Comparison of ENCODE assay signal across 1 cellular context in the genomic region with DNA sequence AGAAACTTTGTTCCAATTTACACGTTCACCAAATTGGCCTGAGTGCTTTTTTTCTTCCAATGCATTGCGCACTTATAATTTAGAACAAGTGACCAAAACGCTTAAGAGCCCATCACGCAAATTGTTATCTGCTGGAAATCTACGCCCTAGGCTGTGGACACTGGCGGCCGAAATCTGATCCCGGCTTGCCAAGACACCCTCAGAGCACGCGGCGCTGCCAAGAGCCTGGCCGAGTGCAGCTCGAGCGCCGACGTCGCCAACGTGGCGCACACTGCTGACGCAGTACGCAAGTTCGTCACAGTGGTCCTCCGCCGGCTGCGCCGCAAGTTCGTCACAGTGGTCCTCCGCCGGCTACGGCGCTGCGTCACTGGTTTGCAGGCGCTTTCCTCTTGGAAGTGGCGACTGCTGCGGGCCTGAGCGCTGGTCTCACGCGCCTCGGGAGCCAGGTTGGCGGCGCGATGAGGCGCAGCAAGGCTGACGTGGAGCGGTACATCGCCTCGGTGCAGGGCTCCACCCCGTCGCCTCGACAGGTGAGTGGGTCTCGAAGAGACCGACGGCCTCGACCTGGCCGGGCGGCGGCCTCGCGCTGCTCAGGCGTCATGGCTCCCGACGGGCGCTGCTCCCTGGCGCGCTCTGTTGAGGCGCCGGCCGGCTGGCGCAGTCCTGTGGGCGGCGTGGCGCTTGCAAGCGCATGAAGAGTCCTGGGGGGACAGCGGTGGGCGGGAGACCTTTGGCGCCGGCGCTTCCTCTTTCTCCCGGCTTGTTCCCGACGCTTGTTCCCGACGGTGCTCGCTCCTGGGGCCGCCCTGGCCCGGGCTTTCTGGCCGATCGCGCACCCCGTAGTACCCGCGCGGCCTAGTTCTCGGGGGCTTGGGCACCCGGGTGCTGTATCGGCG.
TF ChIP-seq lines count a peak whose summit lies in the region.

RANBP2 (plus strand) TSS at position 334 of the 896 bp plus-strand sequence; CDS start at position 459, 125 bp downstream.

TF ChIP-seq in HEK293, 187 proteins besides CTCF, POLR2A, EP300 and RAD21 (continued from another document and continues in another):
- TF ChIP-seq ZNF211 (tag by site-specific recombination; IDR thresholded peaks at IDR 0.05; ENCODE audit: low read depth) (no peak), SP2 (tag by site-specific recombination; IDR thresholded peaks at IDR 0.05) (peak; percentile 45; the same call in 1 of the 2 replicates), ZSCAN5A (tag by site-specific recombination; IDR thresholded peaks at IDR 0.05) (0 out of 2 replicates have a peak, but pooled peaks have one; percentile 25), ZNF843 (tag by site-specific recombination; IDR thresholded peaks at IDR 0.05) (peak; percentile 73), ZBTB44 (tag by site-specific recombination; IDR thresholded peaks at IDR 0.05) (peak; percentile 72; the same call in 1 of the 2 replicates), ZNF394 (tag by site-specific recombination; IDR thresholded peaks at IDR 0.05; ENCODE audit: borderline replicate concordance) (peak; percentile 44; the same call in 1 of the 2 replicates), SP3 (tag by site-specific recombination; IDR thresholded peaks at IDR 0.05) (peak; percentile 50; the same call in 1 of the 2 replicates), ZNF423 (tag by site-specific recombination; IDR thresholded peaks at IDR 0.05) (no peak), ZXDB (tag by site-specific recombination; IDR thresholded peaks at IDR 0.05) (peak; percentile 87), ZBTB21 (tag by site-specific recombination; IDR thresholded peaks at IDR 0.05) (peak; percentile 100), FEZF1 (tag by site-specific recombination; IDR thresholded peaks at IDR 0.05) (peak; percentile 58; the same call in 1 of the 2 replicates), WT1 (tag by site-specific recombination; IDR thresholded peaks at IDR 0.05) (0 out of 2 replicates have a peak, but pooled peaks have one; percentile 15), ZBTB20 (tag by site-specific recombination; IDR thresholded peaks at IDR 0.05) (peak; percentile 97), ZNF529 (tag by site-specific recombination; IDR thresholded peaks at IDR 0.05; ENCODE audit: insufficient replicate concordance) (no peak), ZNF654 (tag by site-specific recombination; IDR thresholded peaks at IDR 0.05; ENCODE audit: low read depth) (no peak), MEIS1 (CRISPR knock-in tag; IDR thresholded peaks at IDR 0.05; ENCODE audit: borderline replicate concordance) (no peak), ZNF76 (tag by site-specific recombination; IDR thresholded peaks at IDR 0.05; ENCODE audit: borderline replicate concordance, low read depth) (peak; percentile 69; the same call in 1 of the 2 replicates), KLF8 (tag by site-specific recombination; IDR thresholded peaks at IDR 0.05) (peak; percentile 44; the same call in 1 of the 2 replicates), ZBTB8A (tag by site-specific recombination; IDR thresholded peaks at IDR 0.05) (peak; percentile 90), ZBTB17 (tag by site-specific recombination; IDR thresholded peaks at IDR 0.05) (peak; percentile 97), ZNF677 (tag by site-specific recombination; IDR thresholded peaks at IDR 0.05) (0 out of 2 replicates have a peak, but pooled peaks have one; percentile 37), ZNF521 (tag by site-specific recombination; IDR thresholded peaks at IDR 0.05) (no peak), ZNF2 (tag by site-specific recombination; IDR thresholded peaks at IDR 0.05) (peak; percentile 65; the same call in 1 of the 2 replicates), ZNF362 (tag by site-specific recombination; IDR thresholded peaks at IDR 0.05) (no peak), ZNF26 (tag by site-specific recombination; IDR thresholded peaks at IDR 0.05) (no peak), ZNF169 (tag by site-specific recombination; IDR thresholded peaks at IDR 0.05) (no peak), ZEB2 (tag by site-specific recombination; IDR thresholded peaks at IDR 0.05) (peak; percentile 85), ZNF324 (tag by site-specific recombination; IDR thresholded peaks at IDR 0.05) (peak; percentile 59; the same call in 1 of the 2 replicates), ZSCAN30 (tag by site-specific recombination; IDR thresholded peaks at IDR 0.05) (0 out of 2 replicates have a peak, but pooled peaks have one; percentile 11), HOXC10 (CRISPR knock-in tag; IDR thresholded peaks at IDR 0.05) (no peak), ATF2 (tag by site-specific recombination; IDR thresholded peaks at IDR 0.05; ENCODE audit: low read depth) (peak; percentile 50; the same call in 1 of the 2 replicates), ZNF837 (tag by site-specific recombination; IDR thresholded peaks at IDR 0.05) (no peak), OSR2 (tag by site-specific recombination; IDR thresholded peaks at IDR 0.05) (no peak), ZSCAN16 (tag by site-specific recombination; IDR thresholded peaks at IDR 0.05) (no peak), ZNF24 (tag by site-specific recombination; IDR thresholded peaks at IDR 0.05) (0 out of 2 replicates have a peak, but pooled peaks have one; percentile 78)
- TF ChIP-seq, protein P1, sequence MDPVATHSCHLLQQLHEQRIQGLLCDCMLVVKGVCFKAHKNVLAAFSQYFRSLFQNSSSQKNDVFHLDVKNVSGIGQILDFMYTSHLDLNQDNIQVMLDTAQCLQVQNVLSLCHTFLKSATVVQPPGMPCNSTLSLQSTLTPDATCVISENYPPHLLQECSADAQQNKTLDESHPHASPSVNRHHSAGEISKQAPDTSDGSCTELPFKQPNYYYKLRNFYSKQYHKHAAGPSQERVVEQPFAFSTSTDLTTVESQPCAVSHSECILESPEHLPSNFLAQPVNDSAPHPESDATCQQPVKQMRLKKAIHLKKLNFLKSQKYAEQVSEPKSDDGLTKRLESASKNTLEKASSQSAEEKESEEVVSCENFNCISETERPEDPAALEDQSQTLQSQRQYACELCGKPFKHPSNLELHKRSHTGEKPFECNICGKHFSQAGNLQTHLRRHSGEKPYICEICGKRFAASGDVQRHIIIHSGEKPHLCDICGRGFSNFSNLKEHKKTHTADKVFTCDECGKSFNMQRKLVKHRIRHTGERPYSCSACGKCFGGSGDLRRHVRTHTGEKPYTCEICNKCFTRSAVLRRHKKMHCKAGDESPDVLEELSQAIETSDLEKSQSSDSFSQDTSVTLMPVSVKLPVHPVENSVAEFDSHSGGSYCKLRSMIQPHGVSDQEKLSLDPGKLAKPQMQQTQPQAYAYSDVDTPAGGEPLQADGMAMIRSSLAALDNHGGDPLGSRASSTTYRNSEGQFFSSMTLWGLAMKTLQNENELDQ (tag by site-specific recombination; IDR thresholded peaks at IDR 0.05; ENCODE audit: low read depth), result no peak
- TF ChIP-seq, protein P2, sequence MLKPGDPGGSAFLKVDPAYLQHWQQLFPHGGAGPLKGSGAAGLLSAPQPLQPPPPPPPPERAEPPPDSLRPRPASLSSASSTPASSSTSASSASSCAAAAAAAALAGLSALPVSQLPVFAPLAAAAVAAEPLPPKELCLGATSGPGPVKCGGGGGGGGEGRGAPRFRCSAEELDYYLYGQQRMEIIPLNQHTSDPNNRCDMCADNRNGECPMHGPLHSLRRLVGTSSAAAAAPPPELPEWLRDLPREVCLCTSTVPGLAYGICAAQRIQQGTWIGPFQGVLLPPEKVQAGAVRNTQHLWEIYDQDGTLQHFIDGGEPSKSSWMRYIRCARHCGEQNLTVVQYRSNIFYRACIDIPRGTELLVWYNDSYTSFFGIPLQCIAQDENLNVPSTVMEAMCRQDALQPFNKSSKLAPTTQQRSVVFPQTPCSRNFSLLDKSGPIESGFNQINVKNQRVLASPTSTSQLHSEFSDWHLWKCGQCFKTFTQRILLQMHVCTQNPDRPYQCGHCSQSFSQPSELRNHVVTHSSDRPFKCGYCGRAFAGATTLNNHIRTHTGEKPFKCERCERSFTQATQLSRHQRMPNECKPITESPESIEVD (tag by site-specific recombination; IDR thresholded peaks at IDR 0.05), result no peak
- TF ChIP-seq, protein P3, sequence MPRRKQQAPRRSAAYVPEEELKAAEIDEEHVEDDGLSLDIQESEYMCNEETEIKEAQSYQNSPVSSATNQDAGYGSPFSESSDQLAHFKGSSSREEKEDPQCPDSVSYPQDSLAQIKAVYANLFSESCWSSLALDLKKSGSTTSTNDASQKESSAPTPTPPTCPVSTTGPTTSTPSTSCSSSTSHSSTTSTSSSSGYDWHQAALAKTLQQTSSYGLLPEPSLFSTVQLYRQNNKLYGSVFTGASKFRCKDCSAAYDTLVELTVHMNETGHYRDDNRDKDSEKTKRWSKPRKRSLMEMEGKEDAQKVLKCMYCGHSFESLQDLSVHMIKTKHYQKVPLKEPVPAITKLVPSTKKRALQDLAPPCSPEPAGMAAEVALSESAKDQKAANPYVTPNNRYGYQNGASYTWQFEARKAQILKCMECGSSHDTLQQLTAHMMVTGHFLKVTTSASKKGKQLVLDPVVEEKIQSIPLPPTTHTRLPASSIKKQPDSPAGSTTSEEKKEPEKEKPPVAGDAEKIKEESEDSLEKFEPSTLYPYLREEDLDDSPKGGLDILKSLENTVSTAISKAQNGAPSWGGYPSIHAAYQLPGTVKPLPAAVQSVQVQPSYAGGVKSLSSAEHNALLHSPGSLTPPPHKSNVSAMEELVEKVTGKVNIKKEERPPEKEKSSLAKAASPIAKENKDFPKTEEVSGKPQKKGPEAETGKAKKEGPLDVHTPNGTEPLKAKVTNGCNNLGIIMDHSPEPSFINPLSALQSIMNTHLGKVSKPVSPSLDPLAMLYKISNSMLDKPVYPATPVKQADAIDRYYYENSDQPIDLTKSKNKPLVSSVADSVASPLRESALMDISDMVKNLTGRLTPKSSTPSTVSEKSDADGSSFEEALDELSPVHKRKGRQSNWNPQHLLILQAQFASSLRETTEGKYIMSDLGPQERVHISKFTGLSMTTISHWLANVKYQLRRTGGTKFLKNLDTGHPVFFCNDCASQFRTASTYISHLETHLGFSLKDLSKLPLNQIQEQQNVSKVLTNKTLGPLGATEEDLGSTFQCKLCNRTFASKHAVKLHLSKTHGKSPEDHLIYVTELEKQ (tag by site-specific recombination; IDR thresholded peaks at IDR 0.05; ENCODE audit: borderline replicate concordance), result no peak
- TF ChIP-seq, protein P4, sequence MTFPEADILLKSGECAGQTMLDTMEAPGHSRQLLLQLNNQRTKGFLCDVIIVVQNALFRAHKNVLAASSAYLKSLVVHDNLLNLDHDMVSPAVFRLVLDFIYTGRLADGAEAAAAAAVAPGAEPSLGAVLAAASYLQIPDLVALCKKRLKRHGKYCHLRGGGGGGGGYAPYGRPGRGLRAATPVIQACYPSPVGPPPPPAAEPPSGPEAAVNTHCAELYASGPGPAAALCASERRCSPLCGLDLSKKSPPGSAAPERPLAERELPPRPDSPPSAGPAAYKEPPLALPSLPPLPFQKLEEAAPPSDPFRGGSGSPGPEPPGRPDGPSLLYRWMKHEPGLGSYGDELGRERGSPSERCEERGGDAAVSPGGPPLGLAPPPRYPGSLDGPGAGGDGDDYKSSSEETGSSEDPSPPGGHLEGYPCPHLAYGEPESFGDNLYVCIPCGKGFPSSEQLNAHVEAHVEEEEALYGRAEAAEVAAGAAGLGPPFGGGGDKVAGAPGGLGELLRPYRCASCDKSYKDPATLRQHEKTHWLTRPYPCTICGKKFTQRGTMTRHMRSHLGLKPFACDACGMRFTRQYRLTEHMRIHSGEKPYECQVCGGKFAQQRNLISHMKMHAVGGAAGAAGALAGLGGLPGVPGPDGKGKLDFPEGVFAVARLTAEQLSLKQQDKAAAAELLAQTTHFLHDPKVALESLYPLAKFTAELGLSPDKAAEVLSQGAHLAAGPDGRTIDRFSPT (tag by site-specific recombination; IDR thresholded peaks at IDR 0.05), result peak; percentile 87
